ENCODE assay signal across 1 cellular context in genomic region chr11:95660038-95660437, GRCh38.
TF ChIP-seq lines count a peak whose summit lies in the region.

No MANE protein-coding gene starts in this region.

TF ChIP-seq in H1, 55 proteins besides CTCF, POLR2A, EP300 and RAD21 (continued from another document):
- no peak for TF ChIP-seq SRF (IDR thresholded peaks at IDR 0.05; ENCODE audit: low read depth, low read length)
- TF ChIP-seq CBX5 (IDR thresholded peaks at IDR 0.05; ENCODE audit: low read depth, low read length) = no peak
- no peak for TF ChIP-seq TAF7 (optimal IDR thresholded peaks at IDR 0.05; ENCODE audit: borderline replicate concordance, low read depth, low read length)
- no peak for TF ChIP-seq ASH2L (IDR thresholded peaks at IDR 0.05; ENCODE audit: low read length)
- TF ChIP-seq JUND (IDR thresholded peaks at IDR 0.05; ENCODE audit: low read length) = no peak
- no peak for TF ChIP-seq SAP30 (IDR thresholded peaks at IDR 0.05; ENCODE audit: insufficient read depth, insufficient replicate concordance, low read length)
- no peak for TF ChIP-seq SIRT6 (IDR thresholded peaks at IDR 0.05; ENCODE audit: low read length)
- TF ChIP-seq EZH2 (IDR thresholded peaks at IDR 0.05; ENCODE audit: low read depth, low read length, severe bottlenecking) = no peak
- no peak for TF ChIP-seq RNF2 (IDR thresholded peaks at IDR 0.05; ENCODE audit: borderline replicate concordance, low read depth, low read length, missing control alignments, poor library complexity, severe bottlenecking)
- no peak for TF ChIP-seq SP2 (IDR thresholded peaks at IDR 0.05; ENCODE audit: low read length)
- no peak for TF ChIP-seq SP4 (IDR thresholded peaks at IDR 0.05; ENCODE audit: low read length)
- TF ChIP-seq RXRA (IDR thresholded peaks at IDR 0.05; ENCODE audit: insufficient read depth, low read depth, low read length) = no peak
TF ChIP-seq in H1: peak in this region for 0.
